10 cellular contexts compared by ENCODE assay signal in genomic region chr1:178531897-178532296, GRCh38. TPM values are rescaled to one million over a fixed set of nuclear protein-coding genes. Genes with fewer than 3 reads are reported as not detected.
A peak's percentile ranks its signal among the peaks of the same experiment; 100 is the strongest.
DNase-seq lines count a peak whose midpoint lies in the region; ATAC-seq, FAIRE-seq and TF ChIP-seq lines count a peak whose summit lies in the region.
"Had no signal": no experiment of that assay in that cellular context is flagged by ENCODE, and none has a peak within 500 bp of the region (broad histone marks: within the 10 kb centered on the region; RNA-seq: fewer than 3 reads in every experiment).

No MANE protein-coding gene starts in this region.

- H3K4me1 Mint-ChIP-seq in activated CD4-positive, alpha-beta T cell treated with anti-CD3 and anti-CD28 coated beads for 36 hours = no peaks in the 10 kb centered on the region

- POLR2A ChIA-PET in activated CD4-positive, alpha-beta T cell treated with anti-CD3 and anti-CD28 coated beads for 36 hours (lab: Charles Lee) = no interaction called here

- CTCF ChIA-PET in activated CD4-positive, alpha-beta T cell treated with anti-CD3 and anti-CD28 coated beads for 36 hours (lab: Charles Lee) = interaction anchor here (0.5 to 2.3 kb wide), 20 partner anchors 9 to 1892 kb away, joined by 3 to 16 read pairs (median 4); no protein-coding TSS in a partner anchor

- H3K27ac ChIP-seq in pancreas = no peak overlapping the region
- H3K27ac ChIP-seq: epithelial cell of prostate, RWPE1 had no signal

- no peak for FAIRE-seq in pancreas (lab: Jason Lieb, UNC)

- H3K36me3 ChIP-seq in pancreas = no peaks in the 10 kb centered on the region

- WGBS in pancreas, 2 donors = 51 to 56% methylated on average over 10 of the region's 10 CpGs

- ATAC-seq in activated CD4-positive, alpha-beta T cell treated with anti-CD3 and anti-CD28 coated beads for 36 hours = peak; percentile 33
- ATAC-seq in HG03159 (IDR thresholded peaks at IDR 0.05; ENCODE audit: unreplicated experiment) (peak; percentile 23), SK-N-SH treated with all-trans-retinoic acid at 6 μM for 48 hours (peak; percentile 19), pancreas (peak in 3 of 4 donors; percentile 4 to 9 (median 7)), GM18858 (IDR thresholded peaks at IDR 0.05; ENCODE audit: unreplicated experiment) (no peak), HG02588 (IDR thresholded peaks at IDR 0.05; ENCODE audit: unreplicated experiment) (no peak)

- no peaks in the 10 kb centered on the region for H3K4me1 ChIP-seq in pancreas

- no peaks in the 10 kb centered on the region for H3K9me3 Mint-ChIP-seq in activated CD4-positive, alpha-beta T cell treated with anti-CD3 and anti-CD28 coated beads for 36 hours (ENCODE audit: low read depth)

- no peak for DNase-seq in activated CD4-positive, alpha-beta T cell treated with anti-CD3 and anti-CD28 coated beads for 36 hours
- DNase-seq in activated CD4-positive, alpha-beta T cell treated with anti-CD3 and anti-CD28 coated beads for 48 hours = no peak
- DNase-seq in pancreas (peak in 1 of 6 donors; percentile 32), NCI-H526 (lab: John Stamatoyannopoulos, UW) (no peak)

- H3K4me3 Mint-ChIP-seq in activated CD4-positive, alpha-beta T cell treated with anti-CD3 and anti-CD28 coated beads for 36 hours = no peak overlapping the region

- H3K4me3 ChIP-seq in pancreas = no peak overlapping the region

- H3K9me3 ChIP-seq in pancreas = no peaks in the 10 kb centered on the region

- intact Hi-C loops in activated CD4-positive, alpha-beta T cell treated with anti-CD3 and anti-CD28 coated beads for 36 hours (cut with DNase I, micrococcal nuclease) = loop anchor here (1.0 to 2.0 kb wide), 5 partner anchors 221 to 837 kb away; no protein-coding TSS in a partner anchor
- intact Hi-C loops in pancreas (cut with DNase I) = loop anchor here in 1 of 3 donors (10.0 kb wide), 1 partner anchor 223 kb away; no protein-coding TSS in a partner anchor

- H3K27me3 ChIP-seq in pancreas = no peaks in the 10 kb centered on the region

- H3K36me3 Mint-ChIP-seq in activated CD4-positive, alpha-beta T cell treated with anti-CD3 and anti-CD28 coated beads for 36 hours (ENCODE audit: low read depth) = no peaks in the 10 kb centered on the region

- no peak overlapping the region for H3K27ac Mint-ChIP-seq in activated CD4-positive, alpha-beta T cell treated with anti-CD3 and anti-CD28 coated beads for 36 hours

- TF ChIP-seq CTCF in pancreas (IDR thresholded peaks at IDR 0.05) = no peak

- H3K27me3 Mint-ChIP-seq in activated CD4-positive, alpha-beta T cell treated with anti-CD3 and anti-CD28 coated beads for 36 hours = no peaks in the 10 kb centered on the region

TF ChIP-seq in SK-N-SH treated with all-trans-retinoic acid at 6 μM for 48 hours, 23 proteins besides CTCF, POLR2A, EP300 and RAD21:
- TF ChIP-seq ESRRG (CRISPR knock-in tag; IDR thresholded peaks at IDR 0.05) (no peak), TOX (CRISPR knock-in tag; IDR thresholded peaks at IDR 0.05; ENCODE audit: borderline replicate concordance) (no peak), ZFP3 (CRISPR knock-in tag; IDR thresholded peaks at IDR 0.05) (no peak), ZFP30 (CRISPR knock-in tag; IDR thresholded peaks at IDR 0.05) (no peak), OSR1 (CRISPR knock-in tag; IDR thresholded peaks at IDR 0.05) (no peak), PPARA (CRISPR knock-in tag; IDR thresholded peaks at IDR 0.05; ENCODE audit: borderline replicate concordance) (no peak), CREB5 (CRISPR knock-in tag; IDR thresholded peaks at IDR 0.05; ENCODE audit: low read depth) (no peak), ZNF70 (CRISPR knock-in tag; IDR thresholded peaks at IDR 0.05) (no peak), ARNTL (CRISPR knock-in tag; IDR thresholded peaks at IDR 0.05; ENCODE audit: borderline replicate concordance, low read depth) (no peak), ZNF8 (CRISPR knock-in tag; IDR thresholded peaks at IDR 0.05) (no peak), RARB (CRISPR knock-in tag; IDR thresholded peaks at IDR 0.05) (no peak), CSDC2 (CRISPR knock-in tag; IDR thresholded peaks at IDR 0.05) (no peak)

RNA-seq across cellular contexts. Expression of gene TEX35, which starts 19.0 kb away (rescaled TPM):
- total RNA-seq in activated CD4-positive, alpha-beta T cell treated with anti-CD3 and anti-CD28 coated beads for 36 hours = not detected
- total RNA-seq in pancreas = not detected
- not detected for polyA plus RNA-seq in pancreas

RNA-seq across cellular contexts. Expression of gene CLEC20A, which starts 35.1 kb away (rescaled TPM):
- total RNA-seq in activated CD4-positive, alpha-beta T cell treated with anti-CD3 and anti-CD28 coated beads for 36 hours = not detected
- total RNA-seq in pancreas = not detected
- polyA plus RNA-seq in pancreas = not detected

Comparison
In these comparisons a context has a peak if more than half of its experiments do, and no peak if none do; other contexts are left out.
1. ATAC-seq: peak in activated CD4-positive, alpha-beta T cell treated with anti-CD3 and anti-CD28 coated beads for 36 hours (single experiment), HG03159 (single experiment), SK-N-SH treated with all-trans-retinoic acid at 6 μM for 48 hours (single experiment) and pancreas (3 of 4); none in GM18858 (single experiment) and HG02588 (single experiment).